25 cellular contexts compared by ENCODE assay signal in the genomic region with DNA sequence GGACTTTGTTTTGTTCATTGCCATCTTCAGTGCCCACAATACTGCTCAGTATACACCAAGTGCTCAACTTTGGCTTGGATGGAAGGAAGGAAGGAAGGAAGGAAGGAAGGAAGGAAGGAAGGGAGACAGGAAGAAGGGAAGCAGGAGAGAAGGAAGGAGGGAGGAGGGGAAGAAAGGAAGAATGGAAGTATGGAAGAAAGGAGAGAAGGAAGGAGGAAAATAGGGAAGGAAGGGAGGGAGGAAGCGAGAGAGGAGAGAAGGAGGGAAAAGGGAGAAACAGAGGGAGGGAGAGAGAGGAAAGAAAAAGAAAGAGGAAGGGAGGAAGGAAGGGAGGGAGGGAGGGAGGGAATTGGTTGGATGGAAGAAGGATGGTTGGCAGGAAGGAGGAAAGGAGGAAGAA.
"Had no signal": no experiment of that assay in that cellular context is flagged by ENCODE, and none has a peak within 500 bp of the region (broad histone marks: within the 10 kb centered on the region; RNA-seq: fewer than 3 reads in every experiment).

No MANE protein-coding gene starts in this region.

- H3K27me3 ChIP-seq: gastroesophageal sphincter, pancreas, stomach, suprapubic skin, tibial nerve had no signal

- ATAC-seq: gastroesophageal sphincter, left ventricle myocardium superior, pancreas, psoas muscle, right cardiac atrium had no signal

- H3K36me3 ChIP-seq: gastroesophageal sphincter, pancreas, stomach, suprapubic skin, tibial nerve had no signal

- H3K4me1 ChIP-seq: gastroesophageal sphincter, pancreas, psoas muscle, stomach, suprapubic skin had no signal

- H3K9me3 Mint-ChIP-seq: activated B cell treated with CpG ODN at 0.5 μM for 24 hours, endodermal cell, mesothelial cell of epicardium, nephron progenitor cell had no signal

- H3K4me1 Mint-ChIP-seq: mesothelial cell of epicardium had no signal

- FAIRE-seq: islet of Langerhans, pancreas had no signal

- H3K4me3 Mint-ChIP-seq: activated B cell treated with CpG ODN at 0.5 μM for 24 hours; activated CD4-positive, alpha-beta T cell treated with anti-CD3 and anti-CD28 coated beads for 36 hours; brain; endodermal cell; mesothelial cell of epicardium; nephron progenitor cell had no signal

- H3K27ac Mint-ChIP-seq: activated B cell treated with CpG ODN at 0.5 μM for 24 hours; activated CD4-positive, alpha-beta T cell treated with anti-CD3 and anti-CD28 coated beads for 36 hours; brain; endodermal cell; mesothelial cell of epicardium; nephron progenitor cell had no signal

- H3K27ac ChIP-seq: epithelial cell of prostate, gastroesophageal sphincter, pancreas, psoas muscle, stomach, suprapubic skin, tibial nerve had no signal

- H3K4me3 ChIP-seq: gastroesophageal sphincter, pancreas, psoas muscle, stomach, suprapubic skin, tibial nerve had no signal

- H3K27me3 Mint-ChIP-seq: activated CD4-positive, alpha-beta T cell treated with anti-CD3 and anti-CD28 coated beads for 36 hours had no signal

- DNase-seq: activated B cell treated with CpG ODN at 0.5 μM for 24 hours; activated CD4-positive, alpha-beta T cell treated with anti-CD3 and anti-CD28 coated beads for 36 hours; activated gamma-delta T cell treated with Interleukin-2 at 50 U/mL for 16 hours; activated T-cell treated with anti-CD3 and anti-CD28 coated beads, Interleukin-2, amount 50 U/mL, for 1 hour; anterior cingulate cortex; caudate nucleus; endodermal cell; head of caudate nucleus; hypothalamus; left ventricle myocardium superior; mammary epithelial cell; nephron progenitor cell; pancreas; psoas muscle; right cardiac atrium; stimulated activated CD4-positive, alpha-beta T cell treated with anti-CD3 and anti-CD28 coated beads, Interleukin-1b, Interleukin-23, amount 100 ng/mL, for 48 hours; stomach; T-helper 1 cell had no signal

- H3K36me3 Mint-ChIP-seq: brain, mesothelial cell of epicardium had no signal

- H3K9me3 ChIP-seq: gastroesophageal sphincter, pancreas, psoas muscle, stomach, suprapubic skin, tibial nerve had no signal
